ENCODE assay signal across 11 cellular contexts in genomic region chr12:120249266-120249874, GRCh38. TPM values are rescaled to one million over a fixed set of nuclear protein-coding genes. Genes with fewer than 3 reads are reported as not detected.
A peak's percentile ranks its signal among the peaks of the same experiment; 100 is the strongest.
DNase-seq lines count a peak whose midpoint lies in the region; ATAC-seq and TF ChIP-seq lines count a peak whose summit lies in the region.
"Had no signal": no experiment of that assay in that cellular context is flagged by ENCODE, and none has a peak within 500 bp of the region (broad histone marks: within the 10 kb centered on the region; RNA-seq: fewer than 3 reads in every experiment).

No MANE protein-coding gene starts in this region.

- peak overlapping the region; percentile 94 for H3K27ac Mint-ChIP-seq in activated CD8-positive, alpha-beta memory T cell treated with anti-CD3 and anti-CD28 coated beads, Interleukin-2, amount 10 ng/mL, durations not matched to agents 7 days and 5 days

- ATAC-seq in activated CD8-positive, alpha-beta memory T cell treated with anti-CD3 and anti-CD28 coated beads, Interleukin-2, amount 10 ng/mL, durations not matched to agents 7 days and 5 days, result no peak
- ATAC-seq in right lobe of liver (peak; percentile 42 to 61 (median 52)), thoracic aorta (ENCODE audit: insufficient number of reproducible peaks, low FRiP score, low read depth) (peak; percentile 6), HG03139 (IDR thresholded peaks at IDR 0.05; ENCODE audit: unreplicated experiment) (no peak)

- H3K27me3 ChIP-seq in ascending aorta, result no peaks in the 10 kb centered on the region
- no peaks in the 10 kb centered on the region for H3K27me3 ChIP-seq in right lobe of liver
- no peaks in the 10 kb centered on the region for H3K27me3 ChIP-seq in thoracic aorta (replicated peaks; ENCODE audit: insufficient read depth)

- peaks cover 38% of the 10 kb centered on the region for H3K36me3 Mint-ChIP-seq in activated CD8-positive, alpha-beta memory T cell treated with anti-CD3 and anti-CD28 coated beads, Interleukin-2, amount 10 ng/mL, durations not matched to agents 7 days and 5 days

- H3K4me3 Mint-ChIP-seq in activated CD8-positive, alpha-beta memory T cell treated with anti-CD3 and anti-CD28 coated beads, Interleukin-2, amount 10 ng/mL, durations not matched to agents 7 days and 5 days, result peak overlapping the region; percentile 20

- H3K27ac ChIP-seq in ascending aorta (peak overlapping the region; percentile 68 to 76), right lobe of liver (peak overlapping the region; percentile 40 to 79 (median 63)), thoracic aorta (peak overlapping the region; percentile 25 to 54)
- H3K27ac ChIP-seq: PC-9 had no signal

- intact Hi-C loops in ascending aorta (cut with DNase I), result no loop called here
- intact Hi-C loops in right lobe of liver (cut with DNase I), result no loop called here

- CTCF ChIA-PET in activated CD8-positive, alpha-beta memory T cell treated with anti-CD3 and anti-CD28 coated beads, Interleukin-2, amount 10 ng/mL, durations not matched to agents 7 days and 5 days (lab: Charles Lee), result interaction anchor here (0.7 to 25.9 kb wide), 7 partner anchors 10 to 48 kb away, joined by 3 to 768 read pairs (median 11); partner anchors contain the start of genes PXN and RPLP0

- H3K9me3 ChIP-seq in ascending aorta, result no peaks in the 10 kb centered on the region
- H3K9me3 ChIP-seq in right lobe of liver, result no peaks in the 10 kb centered on the region
- H3K9me3 ChIP-seq in thoracic aorta, result no peaks in the 10 kb centered on the region

- 66% methylated on average over 4 of the region's 4 CpGs for WGBS in right lobe of liver (ENCODE audit: insufficient coverage, low coverage, low lambda C conversion rate, missing lambda C conversion rate)

- no peaks in the 10 kb centered on the region for H3K27me3 Mint-ChIP-seq in activated CD8-positive, alpha-beta memory T cell treated with anti-CD3 and anti-CD28 coated beads, Interleukin-2, amount 10 ng/mL, durations not matched to agents 7 days and 5 days

- TF ChIP-seq POLR2A in right lobe of liver (IDR thresholded peaks at IDR 0.05), result no peak

- DNase-seq in activated CD8-positive, alpha-beta memory T cell treated with anti-CD3 and anti-CD28 coated beads, Interleukin-2, amount 10 ng/mL, durations not matched to agents 7 days and 5 days, result no peak
- no peak for DNase-seq in activated CD8-positive, alpha-beta memory T cell treated with anti-CD3 and anti-CD28 coated beads, Interleukin-2, amount 50 U/mL, for 4 hours
- DNase-seq in ascending aorta (ENCODE audit: low spot score in 2 of 2), result no peak
- peak in 1 of 3 donors; percentile 43 for DNase-seq in right lobe of liver
- no peak for DNase-seq in thoracic aorta (ENCODE audit: low spot score)
- no peak for DNase-seq in hepatic stellate cell (ENCODE audit: low spot score)
- no peak for DNase-seq in RKO (ENCODE audit: low spot score)
- DNase-seq: AML-193, KG1 had no signal

- H3K4me1 ChIP-seq in ascending aorta, result peaks cover 19 to 41% of the 10 kb centered on the region in 2 donors
- H3K4me1 ChIP-seq in right lobe of liver, result peaks cover 0 to 11% (median 0%) of the 10 kb centered on the region in 4 donors
- H3K4me1 ChIP-seq in thoracic aorta (ENCODE audit: control insufficient read depth in 1 of 2, low read depth in 2 of 2), result peaks cover 44 to 64% of the 10 kb centered on the region in 2 donors

- H3K36me3 ChIP-seq in ascending aorta (no peaks in the 10 kb centered on the region), right lobe of liver (no peaks in the 10 kb centered on the region), thoracic aorta (no peaks in the 10 kb centered on the region)

- TF ChIP-seq CTCF in ascending aorta (IDR thresholded peaks at IDR 0.05) (no peak), right lobe of liver (IDR thresholded peaks at IDR 0.05) (no peak), thoracic aorta (IDR thresholded peaks at IDR 0.05) (no peak)

- H3K4me1 Mint-ChIP-seq in activated CD8-positive, alpha-beta memory T cell treated with anti-CD3 and anti-CD28 coated beads, Interleukin-2, amount 10 ng/mL, durations not matched to agents 7 days and 5 days, result peaks cover 77% of the 10 kb centered on the region

- no peaks in the 10 kb centered on the region for H3K9me3 Mint-ChIP-seq in activated CD8-positive, alpha-beta memory T cell treated with anti-CD3 and anti-CD28 coated beads, Interleukin-2, amount 10 ng/mL, durations not matched to agents 7 days and 5 days (ENCODE audit: low read depth)

- peak overlapping the region in 1 of 2 donors; percentile 23 for H3K4me3 ChIP-seq in ascending aorta
- H3K4me3 ChIP-seq in right lobe of liver, result no peak overlapping the region
- peak overlapping the region; percentile 4 for H3K4me3 ChIP-seq in thoracic aorta
- H3K4me3 ChIP-seq: PC-9 had no signal

RNA-seq across cellular contexts. Expression of gene PXN, which starts 16.2 kb away (rescaled TPM):
- total RNA-seq in activated CD8-positive, alpha-beta memory T cell treated with anti-CD3 and anti-CD28 coated beads, Interleukin-2, amount 10 ng/mL, durations not matched to agents 7 days and 5 days, result 100 to 1,000 TPM in 1 of 2 experiments, 10 to 100 TPM in 1; 69.3 to 146 TPM
- total RNA-seq in ascending aorta (282 TPM), right lobe of liver (10 to 100 TPM; 15.1 to 32.6 (median 24.1) TPM), thoracic aorta (100 to 1,000 TPM in 1 of 2 donors, 10 to 100 TPM in 1; 93.0 to 105 TPM)

RNA-seq across cellular contexts. Expression of gene RNU4-2, which starts 42.3 kb away (rescaled TPM):
- total RNA-seq in activated CD8-positive, alpha-beta memory T cell treated with anti-CD3 and anti-CD28 coated beads, Interleukin-2, amount 10 ng/mL, durations not matched to agents 7 days and 5 days, result 1,000 to 10,000 TPM in 1 of 2 experiments, 100 to 1,000 TPM in 1; 953 to 3,569 TPM
- total RNA-seq in ascending aorta, result not detected
- 1,000 to 10,000 TPM in 4 of 6 experiments, under 1 TPM in 2; under 0.01 to 8,070 (median 3,211) TPM for total RNA-seq in right lobe of liver
- under 1 TPM; under 0.01 TPM for total RNA-seq in thoracic aorta

RNA-seq across cellular contexts. Expression of gene RNU4-1, which starts 43.7 kb away (rescaled TPM):
- total RNA-seq in activated CD8-positive, alpha-beta memory T cell treated with anti-CD3 and anti-CD28 coated beads, Interleukin-2, amount 10 ng/mL, durations not matched to agents 7 days and 5 days, result 1,000 to 10,000 TPM in 1 of 2 experiments, 100 to 1,000 TPM in 1; 780 to 2,122 TPM
- total RNA-seq in ascending aorta, result not detected
- 1,000 to 10,000 TPM in 4 of 6 experiments, under 1 TPM in 1, not detected in 1; under 0.01 to 2,710 (median 2,128) TPM for total RNA-seq in right lobe of liver
- total RNA-seq in thoracic aorta, result not detected

RNA-seq across cellular contexts. Expression of gene RPLP0, which starts 48.5 kb away (rescaled TPM):
- total RNA-seq in activated CD8-positive, alpha-beta memory T cell treated with anti-CD3 and anti-CD28 coated beads, Interleukin-2, amount 10 ng/mL, durations not matched to agents 7 days and 5 days, result 1,000 to 10,000 TPM; 1,755 to 2,356 TPM
- total RNA-seq in ascending aorta (2,244 TPM), right lobe of liver (1,000 to 10,000 TPM in 2 of 6 experiments, 100 to 1,000 TPM in 4; 549 to 1,070 (median 665) TPM), thoracic aorta (1,000 to 10,000 TPM; 1,020 to 1,220 TPM)

RNA-seq across cellular contexts. Expression of gene SIRT4, which starts 52.8 kb away (rescaled TPM):
- total RNA-seq in activated CD8-positive, alpha-beta memory T cell treated with anti-CD3 and anti-CD28 coated beads, Interleukin-2, amount 10 ng/mL, durations not matched to agents 7 days and 5 days, result 1 to 10 TPM; 2.4 to 3.0 TPM
- not detected for total RNA-seq in ascending aorta
- 1 to 10 TPM in 5 of 6 experiments, under 1 TPM in 1; 0.56 to 4.1 (median 3.0) TPM for total RNA-seq in right lobe of liver
- total RNA-seq in thoracic aorta, result 1 to 10 TPM in 1 of 2 donors, under 1 TPM in 1; 0.56 to 8.8 TPM

Comparison
In these comparisons a context has a peak if more than half of its experiments do, and no peak if none do; other contexts are left out.
1. ATAC-seq: peak in right lobe of liver (4 of 4) and thoracic aorta (single experiment); none in activated CD8-positive, alpha-beta memory T cell treated with anti-CD3 and anti-CD28 coated beads, Interleukin-2, amount 10 ng/mL, durations not matched to agents 7 days and 5 days (single experiment) and HG03139 (single experiment).
2. Peak in every context shown above with its lines, with median percentiles within 50 percentile points of each other: H3K27ac ChIP-seq.